ENCODE assay signal across 31 cellular contexts in genomic region chr5:82414043-82414393, GRCh38.
A peak's percentile ranks its signal among the peaks of the same experiment; 100 is the strongest.
DNase-seq lines count a peak whose midpoint lies in the region; ATAC-seq and TF ChIP-seq lines count a peak whose summit lies in the region.
"Had no signal": no experiment of that assay in that cellular context is flagged by ENCODE, and none has a peak within 500 bp of the region (broad histone marks: within the 10 kb centered on the region; RNA-seq: fewer than 3 reads in every experiment).

No MANE protein-coding gene starts in this region.

- H2BK20ac ChIP-seq in IMR-90 (ENCODE audit: low read depth, low read length), result peak overlapping the region; percentile 85

- no peak overlapping the region for H3K56ac ChIP-seq in IMR-90 (ENCODE audit: extremely low read depth, insufficient read depth, low read length)

- peak overlapping the region; percentile 39; the same call in 1 of the 2 replicates for H4K91ac ChIP-seq in IMR-90 (ENCODE audit: insufficient read depth, low read depth, low read length)

- H3K27ac ChIP-seq in IMR-90 (ENCODE audit: insufficient read depth, low read length) (peak overlapping the region; percentile 73; the same call in 1 of the 2 replicates), ascending aorta (peak overlapping the region; percentile 3 to 52)
- H3K27ac ChIP-seq: body of pancreas, dorsolateral prefrontal cortex, gastroesophageal sphincter had no signal

- no peaks in the 10 kb centered on the region for H3K36me3 ChIP-seq in IMR-90 (ENCODE audit: control insufficient read depth, insufficient read depth, low read length)
- no peaks in the 10 kb centered on the region for H3K36me3 ChIP-seq in ascending aorta
- H3K36me3 ChIP-seq in skeletal muscle satellite cell (ENCODE audit: insufficient read depth, low read length), result no peaks in the 10 kb centered on the region
- H3K36me3 ChIP-seq: gastroesophageal sphincter, HAP-1, stomach, tibial artery had no signal

- H3K4me1 Mint-ChIP-seq in activated CD8-positive, alpha-beta T cell treated with anti-CD3 and anti-CD28 coated beads, Interleukin-2, amount 10 ng/mL, durations not matched to agents 7 days and 5 days (ENCODE audit: low read depth), result no peaks in the 10 kb centered on the region
- H3K4me1 Mint-ChIP-seq in progenitor cell of endocrine pancreas (ENCODE audit: low read depth), result peaks cover 7% of the 10 kb centered on the region
- H3K4me1 Mint-ChIP-seq: activated CD8-positive, alpha-beta memory T cell treated with anti-CD3 and anti-CD28 coated beads, Interleukin-2, amount 10 ng/mL, durations not matched to agents 7 days and 5 days; B cell; neural crest cell had no signal

- intact Hi-C loops in IMR-90 (cut with micrococcal nuclease), result loop anchor here (5.0 kb wide), 1 partner anchor 1058 kb away; the partner anchor contains the start of gene VCAN
- intact Hi-C loops in ascending aorta (cut with DNase I), result no loop called here
- intact Hi-C loops in left ventricle myocardium superior (cut with micrococcal nuclease), result no loop called here

- H3K4me1 ChIP-seq in IMR-90 (ENCODE audit: control insufficient read depth, insufficient read depth, low read length) (peaks cover 16% of the 10 kb centered on the region), ascending aorta (peaks cover 0 to 11% of the 10 kb centered on the region in 2 donors), skeletal muscle satellite cell (ENCODE audit: control insufficient read depth, insufficient read depth, low read length) (peaks cover 29% of the 10 kb centered on the region)
- H3K4me1 ChIP-seq: body of pancreas, HAP-1 had no signal

- H3K18ac ChIP-seq in IMR-90 (ENCODE audit: low read depth, low read length), result peak overlapping the region; percentile 98

- peak; percentile 43 for ATAC-seq in IMR-90 (ENCODE audit: low read depth)
- ATAC-seq in left ventricle myocardium superior, result no peak
- ATAC-seq in activated CD8-positive, alpha-beta T cell treated with anti-CD3 and anti-CD28 coated beads, Interleukin-2, amount 10 ng/mL, durations not matched to agents 7 days and 5 days, result no peak
- no peak for ATAC-seq in GM19463 (IDR thresholded peaks at IDR 0.05; ENCODE audit: unreplicated experiment)
- ATAC-seq: activated CD8-positive, alpha-beta memory T cell treated with anti-CD3 and anti-CD28 coated beads, Interleukin-2, amount 10 ng/mL, durations not matched to agents 7 days and 5 days; activated T-cell treated with anti-CD3 and anti-CD28 coated beads, Interleukin-2, amount 50 U/mL, for 4 hours; body of pancreas; right cardiac atrium had no signal

- peak overlapping the region; percentile 84 for H3K4ac ChIP-seq in IMR-90 (ENCODE audit: low read depth, low read length)

- H3K36me3 Mint-ChIP-seq in activated CD8-positive, alpha-beta T cell treated with anti-CD3 and anti-CD28 coated beads, Interleukin-2, amount 10 ng/mL, durations not matched to agents 7 days and 5 days (ENCODE audit: low read depth), result no peaks in the 10 kb centered on the region
- no peaks in the 10 kb centered on the region for H3K36me3 Mint-ChIP-seq in progenitor cell of endocrine pancreas (ENCODE audit: insufficient read depth)
- H3K36me3 Mint-ChIP-seq: activated CD8-positive, alpha-beta memory T cell treated with anti-CD3 and anti-CD28 coated beads, Interleukin-2, amount 10 ng/mL, durations not matched to agents 7 days and 5 days; CD8-positive, alpha-beta memory T cell had no signal

- dilution Hi-C loops in IMR-90 (cut with HindIII; ENCODE audit: low sequenced_read_pairs, unreplicated experiment), result no loop called here

- POLR2A ChIA-PET in IMR-90 (lab: Charles Lee; ENCODE audit: unreplicated experiment), result no interaction called here
- POLR2A ChIA-PET in activated CD8-positive, alpha-beta T cell treated with anti-CD3 and anti-CD28 coated beads, Interleukin-2, amount 10 ng/mL, durations not matched to agents 7 days and 5 days (lab: Charles Lee), result no interaction called here

- H2AK9ac ChIP-seq in IMR-90 (replicated peaks; ENCODE audit: low read depth, low read length, poor library complexity), result no peak overlapping the region

- H2BK5ac ChIP-seq in IMR-90 (ENCODE audit: low read depth, low read length, poor library complexity, severe bottlenecking), result peak overlapping the region; percentile 93

- no peaks in the 10 kb centered on the region for H4K20me1 ChIP-seq in IMR-90 (ENCODE audit: insufficient read depth, low read length)

- H3K9ac ChIP-seq in IMR-90 (ENCODE audit: low read depth, low read length) (no peak overlapping the region), skeletal muscle satellite cell (ENCODE audit: low read depth, low read length) (peak overlapping the region; percentile 67)

- DNase-seq in IMR-90 (no peak), ascending aorta (ENCODE audit: low spot score in 2 of 2) (no peak), kidney glomerular epithelial cell (lab: John Stamatoyannopoulos, UW) (peak; percentile 88), left ventricle myocardium superior (no peak), progenitor cell of endocrine pancreas (ENCODE audit: low spot score, unreplicated experiment) (no peak)
- no peak for DNase-seq in activated CD8-positive, alpha-beta T cell treated with anti-CD3 and anti-CD28 coated beads, Interleukin-2, amount 10 ng/mL, durations not matched to agents 7 days and 5 days
- DNase-seq: ACHN; activated CD8-positive, alpha-beta memory T cell treated with anti-CD3 and anti-CD28 coated beads, Interleukin-2, amount 10 ng/mL, durations not matched to agents 7 days and 5 days; activated T-cell treated with anti-CD3 and anti-CD28 coated beads, Interleukin-2, amount 50 U/mL, for 4 hours; body of pancreas; CD8-positive, alpha-beta memory T cell; cerebellar nuclear complex; dorsolateral prefrontal cortex; NCI-H1092; NCI-H187 treated with DMSO at 0.1 percent for 48 hours; NCI-H2171 treated with DMSO at 0.1 percent for 48 hours; NCI-H510A; posterior cingulate gyrus; right cardiac atrium; RPMI8226; stimulated activated CD4-positive, alpha-beta T cell treated with anti-CD3 and anti-CD28 coated beads, Interleukin-12 subunit alpha, Interleukin-12 subunit beta, amount 100 ng/mL, for 4 hours; stimulated activated CD4-positive, alpha-beta T cell treated with anti-CD3 and anti-CD28 coated beads, Interleukin-2, amount 100 ng/mL, for 48 hours; stomach; tibial artery had no signal

- in situ Hi-C loops in IMR-90 (cut with MboI; ENCODE audit: low sequenced_read_pairs), result no loop called here

- peaks cover 11% of the 10 kb centered on the region; the same call in 1 of the 2 replicates for H3K9me1 ChIP-seq in IMR-90 (ENCODE audit: insufficient read depth, low read length)

- TF ChIP-seq CTCF in IMR-90 (conservative IDR thresholded peaks at IDR 0.05; ENCODE audit: low read depth, low read length) (no peak), ascending aorta (IDR thresholded peaks at IDR 0.05) (no peak), progenitor cell of endocrine pancreas (IDR thresholded peaks at IDR 0.05; ENCODE audit: unreplicated experiment) (no peak)

- CTCF ChIA-PET in IMR-90 (lab: Yijun Ruan, JAX), result interaction anchor here (0.9 kb wide), 1 partner anchor 25 kb away, joined by 4 read pairs; no protein-coding TSS in a partner anchor
- CTCF ChIA-PET in activated CD8-positive, alpha-beta T cell treated with anti-CD3 and anti-CD28 coated beads, Interleukin-2, amount 10 ng/mL, durations not matched to agents 7 days and 5 days (lab: Charles Lee), result no interaction called here

- no peak overlapping the region for H3K4me3 Mint-ChIP-seq in activated CD8-positive, alpha-beta T cell treated with anti-CD3 and anti-CD28 coated beads, Interleukin-2, amount 10 ng/mL, durations not matched to agents 7 days and 5 days
- H3K4me3 Mint-ChIP-seq in progenitor cell of endocrine pancreas (ENCODE audit: low read depth), result no peak overlapping the region
- H3K4me3 Mint-ChIP-seq: activated CD8-positive, alpha-beta memory T cell treated with anti-CD3 and anti-CD28 coated beads, Interleukin-2, amount 10 ng/mL, durations not matched to agents 7 days and 5 days; activated T-cell treated with anti-CD3 and anti-CD28 coated beads, Interleukin-2, amount 50 U/mL, for 4 hours; B cell; neural crest cell; T-helper 1 cell treated with Interleukin-12 subunit alpha and Interleukin-12 subunit beta and Interleukin-4 antibody, amounts not matched to agents 30 μg/mL and 1 μg/mL, for 36 hours had no signal

- peak overlapping the region; percentile 76 for H3K4me2 ChIP-seq in IMR-90 (ENCODE audit: low read depth, low read length)
- peak overlapping the region; percentile 40 for H3K4me2 ChIP-seq in skeletal muscle satellite cell (ENCODE audit: low read length)

- TF ChIP-seq RAD21 in IMR-90 (IDR thresholded peaks at IDR 0.05; ENCODE audit: low read length), result no peak

- H3K9me3 ChIP-seq in IMR-90 (ENCODE audit: control insufficient read depth, insufficient read depth, low read length) (no peaks in the 10 kb centered on the region), ascending aorta (no peaks in the 10 kb centered on the region), skeletal muscle satellite cell (replicated peaks; ENCODE audit: low read length) (no peaks in the 10 kb centered on the region)
- H3K9me3 ChIP-seq: body of pancreas, gastroesophageal sphincter, HAP-1, stomach, tibial artery had no signal

- H2BK120ac ChIP-seq in IMR-90 (ENCODE audit: low read depth, low read length), result peak overlapping the region; percentile 79

- peak overlapping the region; percentile 95; the same call in 1 of the 2 replicates for H4K5ac ChIP-seq in IMR-90 (ENCODE audit: low read depth, low read length)

- peak overlapping the region; percentile 61; the same call in 1 of the 2 replicates for H3K23ac ChIP-seq in IMR-90 (ENCODE audit: low read depth, low read length)

- no peaks in the 10 kb centered on the region for H3K79me1 ChIP-seq in IMR-90 (ENCODE audit: low read depth in 1 of 2, low read length in 2 of 2)

- no peak overlapping the region for H3K14ac ChIP-seq in IMR-90 (replicated peaks; ENCODE audit: low read depth, low read length)

- H3K27ac Mint-ChIP-seq in activated CD8-positive, alpha-beta T cell treated with anti-CD3 and anti-CD28 coated beads, Interleukin-2, amount 10 ng/mL, durations not matched to agents 7 days and 5 days, result no peak overlapping the region
- H3K27ac Mint-ChIP-seq in progenitor cell of endocrine pancreas, result no peak overlapping the region
- H3K27ac Mint-ChIP-seq: activated CD8-positive, alpha-beta memory T cell treated with anti-CD3 and anti-CD28 coated beads, Interleukin-2, amount 10 ng/mL, durations not matched to agents 7 days and 5 days; B cell; T-helper 1 cell treated with Interleukin-12 subunit alpha and Interleukin-12 subunit beta and Interleukin-4 antibody, amounts not matched to agents 30 μg/mL and 1 μg/mL, for 36 hours had no signal

- H3K27me3 ChIP-seq in IMR-90 (ENCODE audit: control insufficient read depth, insufficient read depth, low read length) (no peaks in the 10 kb centered on the region), ascending aorta (no peaks in the 10 kb centered on the region), skeletal muscle satellite cell (ENCODE audit: control insufficient read depth, insufficient read depth, low read length) (no peaks in the 10 kb centered on the region)
- H3K27me3 ChIP-seq: body of pancreas, dorsolateral prefrontal cortex, gastroesophageal sphincter, stomach, tibial artery had no signal

- peak overlapping the region; percentile 90 for H2AK5ac ChIP-seq in IMR-90 (ENCODE audit: low read depth, low read length)

- no peak for TF ChIP-seq POLR2A in IMR-90 (IDR thresholded peaks at IDR 0.05; ENCODE audit: low read depth, low read length)

- BruUV-seq in IMR-90 (replicated peaks; lab: Mats Ljungman, UMichigan), result no TSS peak

- H3K4me3 ChIP-seq in IMR-90 (ENCODE audit: insufficient read depth, low read depth, low read length) (no peak overlapping the region), ascending aorta (no peak overlapping the region), skeletal muscle satellite cell (ENCODE audit: low read length) (no peak overlapping the region)
- H3K4me3 ChIP-seq: body of pancreas, dorsolateral prefrontal cortex, gastroesophageal sphincter, HAP-1, stomach, tibial artery had no signal

- H3K27me3 Mint-ChIP-seq in activated CD8-positive, alpha-beta T cell treated with anti-CD3 and anti-CD28 coated beads, Interleukin-2, amount 10 ng/mL, durations not matched to agents 7 days and 5 days (ENCODE audit: low read depth), result no peaks in the 10 kb centered on the region
- no peaks in the 10 kb centered on the region for H3K27me3 Mint-ChIP-seq in progenitor cell of endocrine pancreas
- H3K27me3 Mint-ChIP-seq: activated CD8-positive, alpha-beta memory T cell treated with anti-CD3 and anti-CD28 coated beads, Interleukin-2, amount 10 ng/mL, durations not matched to agents 7 days and 5 days; B cell; CD8-positive, alpha-beta memory T cell had no signal

- H3K9me3 Mint-ChIP-seq in activated CD8-positive, alpha-beta T cell treated with anti-CD3 and anti-CD28 coated beads, Interleukin-2, amount 10 ng/mL, durations not matched to agents 7 days and 5 days (ENCODE audit: insufficient read depth), result no peaks in the 10 kb centered on the region
- peaks cover 3% of the 10 kb centered on the region for H3K9me3 Mint-ChIP-seq in progenitor cell of endocrine pancreas (ENCODE audit: low read depth)
- H3K9me3 Mint-ChIP-seq: activated T-cell treated with anti-CD3 and anti-CD28 coated beads, Interleukin-2, amount 50 U/mL, for 4 hours; CD8-positive, alpha-beta memory T cell; neural crest cell; T-helper 1 cell treated with Interleukin-12 subunit alpha and Interleukin-12 subunit beta and Interleukin-4 antibody, amounts not matched to agents 30 μg/mL and 1 μg/mL, for 36 hours had no signal

- peak overlapping the region; percentile 14 to 66; a peak in 1 of 4 replicates for H4K8ac ChIP-seq in IMR-90 (ENCODE audit: low read depth in 2 of 2, low read length in 2 of 2)

- no peak overlapping the region for H2AFZ ChIP-seq in IMR-90 (replicated peaks; ENCODE audit: low read length, poor library complexity)

- peak overlapping the region; percentile 74 for H2BK15ac ChIP-seq in IMR-90 (ENCODE audit: low read depth, low read length)
